Comparison of ENCODE assay signal across 8 cellular contexts in genomic region chr12:12813120-12814101, GRCh38. TPM values are rescaled to one million over a fixed set of nuclear protein-coding genes. Genes with fewer than 3 reads are reported as not detected.
DNase-seq lines count a peak whose midpoint lies in the region; ATAC-seq, FAIRE-seq and TF ChIP-seq lines count a peak whose summit lies in the region.

Gene DDX47 (plus strand): TSS chr12:12813346. CDS start chr12:12813368, 22 bp downstream.

- POLR2A ChIA-PET in OCI-LY7 (lab: Charles Lee), result interaction anchor here (0.6 to 1.4 kb wide), 7 partner anchors 9 to 279 kb away, joined by 3 to 6 read pairs (median 3); no protein-coding TSS in a partner anchor

- H3K27ac ChIP-seq in OCI-LY7 (ENCODE audit: low read depth, low read length, poor library complexity, severe bottlenecking), result peak within 1 kb of the TSS; percentile 6
- H3K27ac ChIP-seq in epithelial cell of prostate, result peak within 1 kb of the TSS; percentile 62

- H3K4me1 ChIP-seq in OCI-LY7 (ENCODE audit: insufficient read depth, low read length, poor library complexity, severe bottlenecking), result peaks cover 16% of the 10 kb centered on the region

- peak; percentile 86 for TF ChIP-seq CTCF in D721Med (IDR thresholded peaks at IDR 0.05; ENCODE audit: insufficient read depth, missing control alignments)
- peak; percentile 83 for TF ChIP-seq CTCF in OCI-LY7 (conservative IDR thresholded peaks at IDR 0.05; ENCODE audit: low read length)

- H2AFZ ChIP-seq in OCI-LY7 (ENCODE audit: low read length), result peak within 1 kb of the TSS; percentile 68; the same call in 1 of the 2 replicates

- H3K36me3 ChIP-seq in OCI-LY7 (ENCODE audit: insufficient read depth, low read length), result peaks cover 42% of the 10 kb centered on the region

- FAIRE-seq in D721Med (lab: Jason Lieb, UNC), result no peak

- peak; percentile 83 for ATAC-seq in GM21390 (IDR thresholded peaks at IDR 0.05; ENCODE audit: unreplicated experiment)

- H4K20me1 ChIP-seq in OCI-LY7 (ENCODE audit: insufficient read depth, low read length), result no peaks in the 10 kb centered on the region; the same call in 1 of the 2 replicates

- peaks cover 45% of the 10 kb centered on the region for H3K79me2 ChIP-seq in OCI-LY7 (ENCODE audit: insufficient read depth, low read depth, low read length)

- no peaks in the 10 kb centered on the region for H3K9me2 ChIP-seq in OCI-LY7 (ENCODE audit: insufficient read depth, low read length)

- peak; percentile 44 for DNase-seq in D721Med (ENCODE audit: insufficient read length, low spot score)
- DNase-seq in HuH-7 (ENCODE audit: low spot score), result peak; percentile 83
- DNase-seq in OCI-LY7 (ENCODE audit: low spot score), result peak; percentile 91
- DNase-seq in activated T-cell treated with anti-CD3 and anti-CD28 coated beads for 24 hours (ENCODE audit: low read depth), result peak; percentile 96
- no peak for DNase-seq in epithelial cell of prostate (ENCODE audit: low read depth, low spot score)
- DNase-seq in mucosa of gallbladder (ENCODE audit: low spot score), result peak; percentile 97
- peak; percentile 92 to 98 for DNase-seq in stimulated activated CD8-positive, alpha-beta memory T cell treated with anti-CD3 and anti-CD28 coated beads, Interleukin-4, amount 100 ng/mL, for 4 hours (ENCODE audit: low read depth in 2 of 2, low spot score in 1 of 2)

- CTCF ChIA-PET in OCI-LY7 (lab: Charles Lee; ENCODE audit: unreplicated experiment), result interaction anchor here (0.8 kb wide), 1 partner anchor 485 kb away, joined by 3 read pairs; no protein-coding TSS in a partner anchor

- peak within 1 kb of the TSS; percentile 85 for H3K4me3 ChIP-seq in OCI-LY7 (ENCODE audit: low read depth, low read length, poor library complexity, severe bottlenecking)

- intact Hi-C loops in OCI-LY7 (cut with micrococcal nuclease; ENCODE audit: unreplicated experiment), result no loop called here

- H3K4me2 ChIP-seq in OCI-LY7 (ENCODE audit: low read length), result peak within 1 kb of the TSS; percentile 88

- BruUV-seq in OCI-LY7 (replicated peaks; lab: Mats Ljungman, UMichigan), result TSS peak; percentile 76

- no peaks in the 10 kb centered on the region for H3K9me3 ChIP-seq in OCI-LY7 (ENCODE audit: low read length)

RNA-seq across cellular contexts. Expression of gene DDX47, which starts in this region (rescaled TPM):
- total RNA-seq in OCI-LY7 (2014; rRNA removed; shearing (Covaris generic)), result 39.8 and 45.1 TPM in 2 replicates
- total RNA-seq in OCI-LY7 (2022), result 50.4 and 59.1 TPM in 2 replicates
- total RNA-seq in mucosa of gallbladder, result 36.3 TPM
